Comparison of ENCODE assay signal across 8 cellular contexts in genomic region chr19:39941615-39942507, GRCh38. TPM values are rescaled to one million over a fixed set of nuclear protein-coding genes. Genes with fewer than 3 reads are reported as not detected.
A peak's percentile ranks its signal among the peaks of the same experiment; 100 is the strongest.
DNase-seq lines count a peak whose midpoint lies in the region; ATAC-seq, FAIRE-seq and TF ChIP-seq lines count a peak whose summit lies in the region.

No MANE protein-coding gene starts in this region.

- POLR2A ChIA-PET in AG04449 (lab: Yijun Ruan, JAX) = no interaction called here

- H3K9me1 ChIP-seq in keratinocyte (ENCODE audit: control insufficient read depth, extremely low read depth, insufficient read depth, low read length) = no peaks in the 10 kb centered on the region

- peak overlapping the region; percentile 45 for H3K4me2 ChIP-seq in keratinocyte (ENCODE audit: control insufficient read depth, extremely low read depth, insufficient read depth, low read depth, low read length)

- no peak overlapping the region for H3K27ac ChIP-seq in keratinocyte (ENCODE audit: control insufficient read depth, insufficient read depth, low read length)

- CTCF ChIA-PET in AG04449 (lab: Yijun Ruan, JAX) = no interaction called here

- no peak overlapping the region for H3K4me3 ChIP-seq in AG04449 (ENCODE audit: low read depth, low read length)
- no peak overlapping the region for H3K4me3 ChIP-seq in LNCaP clone FGC (ENCODE audit: low read depth, low read length)
- no peak overlapping the region for H3K4me3 ChIP-seq in keratinocyte (ENCODE audit: control insufficient read depth in 2 of 3, extremely low read depth in 1 of 3, insufficient read depth in 2 of 3, low read depth in 1 of 3, low read length in 3 of 3)

- dilution Hi-C loops in keratinocyte (cut with MboI; ENCODE audit: extremely low pct_ligation_motif_present, low sequenced_read_pairs) = no loop called here

- no peak for TF ChIP-seq CTCF in AG04449 (IDR thresholded peaks at IDR 0.05; ENCODE audit: insufficient read depth, low read length, missing control alignments)
- no peak for TF ChIP-seq CTCF in LNCaP clone FGC (IDR thresholded peaks at IDR 0.05; ENCODE audit: control insufficient read depth, extremely low read depth, insufficient read depth)
- TF ChIP-seq CTCF in keratinocyte (optimal IDR thresholded peaks at IDR 0.05 in 1 of 3, IDR thresholded peaks at IDR 0.05 in 1 of 3, conservative IDR thresholded peaks at IDR 0.05 in 1 of 3; ENCODE audit: extremely low read depth in 1 of 3, insufficient read depth in 2 of 3, low read length in 3 of 3) = no peak

- H3K36me3 ChIP-seq in keratinocyte (ENCODE audit: control insufficient read depth in 2 of 2, extremely low read depth in 1 of 2, insufficient read depth in 2 of 2, low read length in 2 of 2) = no peaks in the 10 kb centered on the region

- DNase-seq in AG04449 (ENCODE audit: low read depth, low spot score) (peak; percentile 12), LNCaP clone FGC (ENCODE audit: low read depth) (peak; percentile 33), activated T-cell treated with anti-CD3 and anti-CD28 coated beads for 4 hours (peak; percentile 31), keratinocyte (ENCODE audit: low read depth, low spot score) (no peak), 8988T (no peak), AG08396 (ENCODE audit: low spot score) (no peak)
- DNase-seq in stimulated activated naive CD8-positive, alpha-beta T cell treated with anti-CD3 and anti-CD28 coated beads, Interleukin-15, Interleukin-2, amounts not matched to agents 100 U/mL and 50 U/mL, for 24 hours = peak; percentile 52

- H3K9ac ChIP-seq in keratinocyte (ENCODE audit: control insufficient read depth, extremely low read depth, insufficient read depth, low read length) = no peak overlapping the region

- no peak overlapping the region for H2AFZ ChIP-seq in keratinocyte (ENCODE audit: control insufficient read depth, low read length)

- peak; percentile 70 for ATAC-seq in GM19397 (IDR thresholded peaks at IDR 0.05; ENCODE audit: unreplicated experiment)
- peak; percentile 86 for ATAC-seq in stimulated activated naive CD8-positive, alpha-beta T cell treated with anti-CD3 and anti-CD28 coated beads, Interleukin-15, Interleukin-2, amounts not matched to agents 100 U/mL and 50 U/mL, for 24 hours

- H3K79me2 ChIP-seq in keratinocyte (ENCODE audit: control insufficient read depth, insufficient read depth, low read length) = no peaks in the 10 kb centered on the region

- no peaks in the 10 kb centered on the region for H4K20me1 ChIP-seq in keratinocyte (ENCODE audit: control insufficient read depth, extremely low read depth, insufficient read depth, low read length)

- no peaks in the 10 kb centered on the region for H3K9me3 ChIP-seq in keratinocyte (ENCODE audit: control insufficient read depth, low read depth, low read length)

- FAIRE-seq in keratinocyte (lab: Jason Lieb, UNC) = no peak

- peaks cover 10% of the 10 kb centered on the region for H3K4me1 ChIP-seq in keratinocyte (ENCODE audit: control insufficient read depth, extremely low read depth, insufficient read depth, low read length)

- H3K27me3 ChIP-seq in keratinocyte (ENCODE audit: control insufficient read depth, extremely low read depth, insufficient read depth, low read length) = no peaks in the 10 kb centered on the region

RNA-seq across cellular contexts. Expression of gene FCGBP, which starts 7.4 kb away (rescaled TPM):
- polyA plus RNA-seq in keratinocyte = 0.02 to 0.12 TPM (median 0.10 TPM) in 3 replicates
- 0.35 TPM for polyA plus RNA-seq in keratinocyte (2011; ENCODE audit: low read depth)
- 0.05 and 0.18 TPM in 2 replicates for polyA plus RNA-seq in keratinocyte (2011; cell fraction: cytosol; rRNA removed)
- polyA plus RNA-seq in keratinocyte (2011; cell fraction: nucleus; rRNA removed) = 0.82 and 0.96 TPM in 2 replicates
- polyA plus RNA-seq in keratinocyte (2012; ENCODE audit: low replicate concordance) = 0.10 and 0.85 TPM in 2 replicates
- polyA minus RNA-seq in keratinocyte = 0.13 to 1.1 TPM (median 0.38 TPM) in 3 replicates
- polyA minus RNA-seq in keratinocyte (2011; cell fraction: cytosol; rRNA and poly(A)+ RNA removed) = 0.38 TPM
- 2.7 and 3.7 TPM in 2 replicates for polyA minus RNA-seq in keratinocyte (2011; cell fraction: nucleus; rRNA and poly(A)+ RNA removed)

RNA-seq across cellular contexts. Expression of gene PSMC4, which starts 29.1 kb away (rescaled TPM):
- polyA plus RNA-seq in keratinocyte = 48.2 to 107 TPM (median 74.1 TPM) in 3 replicates
- 52.6 TPM for polyA plus RNA-seq in keratinocyte (2011; ENCODE audit: low read depth)
- 74.4 and 76.9 TPM in 2 replicates for polyA plus RNA-seq in keratinocyte (2011; cell fraction: cytosol; rRNA removed)
- polyA plus RNA-seq in keratinocyte (2011; cell fraction: nucleus; rRNA removed) = 99.1 and 108 TPM in 2 replicates
- 88.7 and 110 TPM in 2 replicates for polyA plus RNA-seq in keratinocyte (2012; ENCODE audit: low replicate concordance)
- 37.8 to 155 TPM (median 59.0 TPM) in 3 replicates for polyA minus RNA-seq in keratinocyte
- 63.1 TPM for polyA minus RNA-seq in keratinocyte (2011; cell fraction: cytosol; rRNA and poly(A)+ RNA removed)
- polyA minus RNA-seq in keratinocyte (2011; cell fraction: nucleus; rRNA and poly(A)+ RNA removed) = 30.9 and 32.5 TPM in 2 replicates

RNA-seq across cellular contexts. Expression of gene ZNF546, which starts 55.0 kb away (rescaled TPM):
- 0.31 to 0.85 TPM (median 0.52 TPM) in 3 replicates for polyA plus RNA-seq in keratinocyte
- 0.36 TPM for polyA plus RNA-seq in keratinocyte (2011; ENCODE audit: low read depth)
- 0.18 and 0.44 TPM in 2 replicates for polyA plus RNA-seq in keratinocyte (2011; cell fraction: cytosol; rRNA removed)
- polyA plus RNA-seq in keratinocyte (2011; cell fraction: nucleus; rRNA removed) = 0.64 and 0.68 TPM in 2 replicates
- polyA plus RNA-seq in keratinocyte (2012; ENCODE audit: low replicate concordance) = 0.21 and 0.23 TPM in 2 replicates
- polyA minus RNA-seq in keratinocyte = 0.03 to 1.9 TPM (median 0.63 TPM) in 3 replicates
- 0.96 TPM for polyA minus RNA-seq in keratinocyte (2011; cell fraction: cytosol; rRNA and poly(A)+ RNA removed)
- 2.9 and 3.4 TPM in 2 replicates for polyA minus RNA-seq in keratinocyte (2011; cell fraction: nucleus; rRNA and poly(A)+ RNA removed)

Comparison
In these comparisons a context has a peak if more than half of its experiments do, and no peak if none do; other contexts are left out.
1. DNase-seq: peak in AG04449 (single experiment), LNCaP clone FGC (single experiment), activated T-cell treated with anti-CD3 and anti-CD28 coated beads for 4 hours (single experiment) and stimulated activated naive CD8-positive, alpha-beta T cell treated with anti-CD3 and anti-CD28 coated beads, Interleukin-15, Interleukin-2, amounts not matched to agents 100 U/mL and 50 U/mL, for 24 hours (single experiment); none in keratinocyte (single experiment), 8988T (single experiment) and AG08396 (single experiment).